In genomic region chr20:32969356-32970114, GRCh38 we compare ENCODE assay signal across 11 cellular contexts. TPM values are rescaled to one million over a fixed set of nuclear protein-coding genes. Genes with fewer than 3 reads are reported as not detected.
DNase-seq lines count a peak whose midpoint lies in the region; ATAC-seq and TF ChIP-seq lines count a peak whose summit lies in the region.
"Had no signal": no experiment of that assay in that cellular context is flagged by ENCODE, and none has a peak within 500 bp of the region (broad histone marks: within the 10 kb centered on the region; RNA-seq: fewer than 3 reads in every experiment).

No MANE protein-coding gene starts in this region.

- H3K36me3 ChIP-seq in Loucy (ENCODE audit: insufficient read depth, low read length) = no peaks in the 10 kb centered on the region
- H3K36me3 ChIP-seq in endodermal cell (ENCODE audit: control insufficient read depth, insufficient read depth, low read length) = no peaks in the 10 kb centered on the region
- H3K36me3 ChIP-seq in spleen = no peaks in the 10 kb centered on the region

- H3K4me1 ChIP-seq in Loucy (ENCODE audit: insufficient read depth, low read length, poor library complexity, severe bottlenecking) (peaks cover 91% of the 10 kb centered on the region), endodermal cell (ENCODE audit: control insufficient read depth, insufficient read depth, low read length) (peaks cover 6% of the 10 kb centered on the region), spleen (peaks cover 20 to 93% (median 80%) of the 10 kb centered on the region in 6 donors)

- H3K4me1 Mint-ChIP-seq in T-helper 2 cell treated with Interferon-gamma antibody and Interleukin-4, amounts not matched to agents 5 μg/mL and 100 μg/mL, for 36 hours (ENCODE audit: low read depth) = peaks cover 73% of the 10 kb centered on the region
- peaks cover 33% of the 10 kb centered on the region for H3K4me1 Mint-ChIP-seq in endodermal cell

- H3K27ac ChIP-seq in endodermal cell (ENCODE audit: low read depth, low read length) (no peak overlapping the region), spleen (peak overlapping the region in 7 of 8 donors; percentile 14 to 95 (median 88))

- no peak for ATAC-seq in HG03025 (IDR thresholded peaks at IDR 0.05; ENCODE audit: low FRiP score, unreplicated experiment)

- H3K9me2 ChIP-seq in Loucy (replicated peaks; ENCODE audit: low read depth, low read length) = no peaks in the 10 kb centered on the region

- WGBS in endodermal cell (ENCODE audit: insufficient coverage in 1 of 2, insufficient read length in 1 of 2), 2 experiments = 87 to 91% methylated on average over 10 to 13 of the region's 13 CpGs
- 87 to 94% (median 91%) methylated on average over 10 to 13 of the region's 13 CpGs for WGBS in spleen, 5 donors

- no peak overlapping the region for H2AFZ ChIP-seq in Loucy (ENCODE audit: low read length)

- H3K9me3 Mint-ChIP-seq in T-helper 2 cell treated with Interferon-gamma antibody and Interleukin-4, amounts not matched to agents 5 μg/mL and 100 μg/mL, for 36 hours = no peaks in the 10 kb centered on the region
- no peaks in the 10 kb centered on the region for H3K9me3 Mint-ChIP-seq in endodermal cell

- H3K36me3 Mint-ChIP-seq in T-helper 2 cell treated with Interferon-gamma antibody and Interleukin-4, amounts not matched to agents 5 μg/mL and 100 μg/mL, for 36 hours (ENCODE audit: low read depth) = no peaks in the 10 kb centered on the region
- no peaks in the 10 kb centered on the region for H3K36me3 Mint-ChIP-seq in endodermal cell (ENCODE audit: low read depth)

- H4K20me1 ChIP-seq in Loucy (ENCODE audit: insufficient read depth, low read length, poor library complexity, severe bottlenecking) = no peaks in the 10 kb centered on the region

- H3K27me3 ChIP-seq in Loucy (ENCODE audit: insufficient read depth, low read length, poor library complexity, severe bottlenecking) = no peaks in the 10 kb centered on the region
- no peaks in the 10 kb centered on the region for H3K27me3 ChIP-seq in endodermal cell (ENCODE audit: control insufficient read depth, insufficient read depth, low read length, poor library complexity, severe bottlenecking)
- no peaks in the 10 kb centered on the region for H3K27me3 ChIP-seq in spleen (replicated peaks in 1 of 7)

- no peak overlapping the region for H3K4me2 ChIP-seq in Loucy (ENCODE audit: low read depth, low read length, poor library complexity, severe bottlenecking)

- TF ChIP-seq POLR2A in spleen (IDR thresholded peaks at IDR 0.05) = no peak

- DNase-seq in T-helper 2 cell treated with Interferon-gamma antibody and Interleukin-4, amounts not matched to agents 5 μg/mL and 100 μg/mL, for 36 hours (ENCODE audit: low spot score) = no peak
- no peak for DNase-seq in T-helper 2 cell
- DNase-seq in endodermal cell = peak; percentile 44
- DNase-seq in spleen = peak; percentile 36
- no peak for DNase-seq in NCI-H146 treated with DMSO at 0.1 percent for 48 hours (lab: John Stamatoyannopoulos, UW; ENCODE audit: unreplicated experiment)
- no peak for DNase-seq in COR-L47 (lab: John Stamatoyannopoulos, UW)
- DNase-seq: NCI-H1694 treated with DMSO at 0.1 percent for 48 hours, SHP77 had no signal

- H3F3A ChIP-seq in Loucy (ENCODE audit: low read depth) = peaks cover 20% of the 10 kb centered on the region

- H3K9ac ChIP-seq in Loucy (ENCODE audit: low read depth, low read length, poor library complexity, severe bottlenecking) (peak overlapping the region; percentile 89), endodermal cell (ENCODE audit: extremely low read depth, low read length, poor library complexity, severe bottlenecking) (no peak overlapping the region)

- H3K4me3 Mint-ChIP-seq in T-helper 2 cell treated with Interferon-gamma antibody and Interleukin-4, amounts not matched to agents 5 μg/mL and 100 μg/mL, for 36 hours = peak overlapping the region; percentile 60
- H3K4me3 Mint-ChIP-seq in endodermal cell = no peak overlapping the region

- TF ChIP-seq CTCF in Loucy (conservative IDR thresholded peaks at IDR 0.05; ENCODE audit: low read length) = no peak
- no peak for TF ChIP-seq CTCF in endodermal cell (conservative IDR thresholded peaks at IDR 0.05)
- no peak for TF ChIP-seq CTCF in spleen (IDR thresholded peaks at IDR 0.05 in 8 of 11, conservative IDR thresholded peaks at IDR 0.05 in 3 of 11)

- intact Hi-C loops in spleen (cut with DNase I; ENCODE audit: low total_unique reads) = no loop called here

- H3K27ac Mint-ChIP-seq in T-helper 2 cell treated with Interferon-gamma antibody and Interleukin-4, amounts not matched to agents 5 μg/mL and 100 μg/mL, for 36 hours = no peak overlapping the region
- peak overlapping the region; percentile 79 for H3K27ac Mint-ChIP-seq in endodermal cell

- no peak overlapping the region for H3K4me3 ChIP-seq in Loucy (ENCODE audit: low read length, poor library complexity, severe bottlenecking)
- no peak overlapping the region for H3K4me3 ChIP-seq in endodermal cell (ENCODE audit: low read length)
- H3K4me3 ChIP-seq in spleen = no peak overlapping the region

- H3K9me3 ChIP-seq in Loucy (ENCODE audit: insufficient read depth, low read depth, low read length) (no peaks in the 10 kb centered on the region), endodermal cell (ENCODE audit: control insufficient read depth, low read length) (no peaks in the 10 kb centered on the region), spleen (no peaks in the 10 kb centered on the region)

- H3K27me3 Mint-ChIP-seq in T-helper 2 cell treated with Interferon-gamma antibody and Interleukin-4, amounts not matched to agents 5 μg/mL and 100 μg/mL, for 36 hours (ENCODE audit: low read depth) = no peaks in the 10 kb centered on the region
- no peaks in the 10 kb centered on the region for H3K27me3 Mint-ChIP-seq in endodermal cell (ENCODE audit: insufficient read depth)

- no peaks in the 10 kb centered on the region for H3K79me2 ChIP-seq in Loucy (ENCODE audit: insufficient read depth, low read length)

RNA-seq across cellular contexts. Expression of gene SUN5, which starts 34.7 kb away (rescaled TPM):
- total RNA-seq in endodermal cell (not detected), spleen (not detected)
- not detected for polyA plus RNA-seq in endodermal cell (2013, experiment 1 of 2)
- not detected for polyA plus RNA-seq in endodermal cell (2013, experiment 2 of 2)
- not detected for polyA plus RNA-seq in spleen
- total RNA-seq: A172 had no signal

RNA-seq across cellular contexts. Expression of gene BPIFB2, which starts 38.0 kb away (rescaled TPM):
- total RNA-seq in endodermal cell = not detected
- polyA plus RNA-seq in endodermal cell (2013, experiment 1 of 2) = not detected
- not detected for polyA plus RNA-seq in endodermal cell (2013, experiment 2 of 2)
- total RNA-seq in spleen = not detected
- polyA plus RNA-seq in spleen = not detected
- total RNA-seq: A172 had no signal

Comparison
In these comparisons a context has a peak if more than half of its experiments do, and no peak if none do; other contexts are left out.
1. DNase-seq: peak in endodermal cell (single experiment) and spleen (single experiment); none in T-helper 2 cell treated with Interferon-gamma antibody and Interleukin-4, amounts not matched to agents 5 μg/mL and 100 μg/mL, for 36 hours (single experiment), T-helper 2 cell (0 of 5), NCI-H146 treated with DMSO at 0.1 percent for 48 hours (single experiment) and COR-L47 (single experiment).